ENCODE assay signal across 8 cellular contexts in the genomic region with DNA sequence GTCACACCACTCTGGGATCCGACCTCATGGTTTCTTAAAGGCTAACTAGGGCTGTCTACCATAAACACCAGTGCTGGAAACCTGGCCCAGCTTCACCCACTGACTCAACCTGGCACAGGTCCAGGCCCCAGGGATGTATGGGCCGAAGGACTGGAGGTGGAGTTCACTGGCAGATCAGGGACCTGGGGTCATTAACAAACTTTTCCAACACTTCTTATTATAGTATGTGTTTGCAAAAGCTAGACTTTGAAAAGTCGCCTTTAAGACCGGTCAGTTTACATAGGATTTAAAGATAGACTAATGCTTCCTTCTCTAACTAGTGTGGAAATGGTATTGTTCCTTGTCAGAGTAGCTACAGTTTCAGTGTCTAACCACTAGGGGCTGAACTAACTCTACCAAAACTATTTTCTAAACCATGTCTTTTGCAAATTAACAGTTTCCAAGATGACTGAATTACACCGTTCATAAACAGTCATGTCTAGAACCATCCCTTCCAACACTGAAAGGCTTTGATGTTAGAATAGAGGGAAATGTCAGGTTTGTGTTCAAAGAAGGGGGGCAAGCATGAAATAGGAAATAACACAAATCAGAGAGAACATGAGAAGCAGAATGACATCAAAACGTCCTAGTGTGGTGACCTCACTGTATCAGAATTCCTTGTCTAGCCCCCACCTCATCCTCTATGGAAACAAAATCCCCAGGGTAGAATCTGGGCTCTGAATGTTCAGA. TPM values are rescaled to one million over a fixed set of nuclear protein-coding genes. Genes with fewer than 3 reads are reported as not detected.
A peak's percentile ranks its signal among the peaks of the same experiment; 100 is the strongest.
DNase-seq lines count a peak whose midpoint lies in the region; ATAC-seq and TF ChIP-seq lines count a peak whose summit lies in the region.

No MANE protein-coding gene starts in this region.

- peak; percentile 75 for ATAC-seq in Panc1
- ATAC-seq in stimulated activated memory B cell treated with anti-CD40 and anti-IgM and Interleukin-4, amounts not matched to agents 10 μg/mL and 1 μg/mL and 100 μg/mL, for 72 hours: peak; percentile 54
- ATAC-seq in HG03135 (IDR thresholded peaks at IDR 0.05; ENCODE audit: unreplicated experiment): no peak

- H3K4me1 Mint-ChIP-seq in stimulated activated memory B cell treated with anti-CD40 and anti-IgM and Interleukin-4, amounts not matched to agents 10 μg/mL and 1 μg/mL and 100 μg/mL, for 72 hours: no peaks in the 10 kb centered on the region

- no peaks in the 10 kb centered on the region for H3K9me3 ChIP-seq in Panc1 (ENCODE audit: control insufficient read depth, insufficient read depth, low read depth, low read length)

- no TSS peak for BruUV-seq in Panc1 (replicated peaks; lab: Mats Ljungman, UMichigan)

- no peaks in the 10 kb centered on the region; the same call in 1 of the 2 replicates for H3K36me3 ChIP-seq in Panc1 (ENCODE audit: control insufficient read depth, insufficient read depth, low read length)

- POLR2A ChIA-PET in Panc1 (lab: Charles Lee): no interaction called here

- no peaks in the 10 kb centered on the region for H3K27me3 Mint-ChIP-seq in stimulated activated memory B cell treated with anti-CD40 and anti-IgM and Interleukin-4, amounts not matched to agents 10 μg/mL and 1 μg/mL and 100 μg/mL, for 72 hours

- H3K9me3 Mint-ChIP-seq in stimulated activated memory B cell treated with anti-CD40 and anti-IgM and Interleukin-4, amounts not matched to agents 10 μg/mL and 1 μg/mL and 100 μg/mL, for 72 hours: no peaks in the 10 kb centered on the region

- intact Hi-C loops in Panc1 (cut with micrococcal nuclease; ENCODE audit: unreplicated experiment): loop anchor here (5.0 kb wide), 3 partner anchors 79 to 319 kb away; a partner anchor contains a TSS

- no peak overlapping the region for H3K4me3 Mint-ChIP-seq in stimulated activated memory B cell treated with anti-CD40 and anti-IgM and Interleukin-4, amounts not matched to agents 10 μg/mL and 1 μg/mL and 100 μg/mL, for 72 hours

- H3K27ac ChIP-seq in Panc1 (ENCODE audit: low read length): no peak overlapping the region; the same call in 1 of the 2 replicates

- TF ChIP-seq CTCF in GM12875 (IDR thresholded peaks at IDR 0.05; ENCODE audit: borderline replicate concordance, insufficient read depth, low read depth, low read length) (peak; percentile 70), Panc1 (IDR thresholded peaks at IDR 0.05) (peak; percentile 89)

- peaks cover 7% of the 10 kb centered on the region; the same call in 1 of the 2 replicates for H3K4me1 ChIP-seq in Panc1 (ENCODE audit: control insufficient read depth, insufficient read depth, low read length)

- no peak overlapping the region for H3K4me3 ChIP-seq in GM12875 (ENCODE audit: low read depth, low read length)
- H3K4me3 ChIP-seq in Panc1 (ENCODE audit: low read depth in 2 of 2, low read length in 2 of 2): no peak overlapping the region

- CTCF ChIA-PET in Panc1 (lab: Charles Lee): interaction anchor here (0.5 to 1.0 kb wide), 8 partner anchors 40 to 434 kb away, joined by 3 to 6 read pairs (median 3); no protein-coding TSS in a partner anchor

- no peaks in the 10 kb centered on the region for H3K27me3 ChIP-seq in Panc1 (ENCODE audit: control insufficient read depth, insufficient read depth, low read length)

- peaks cover 28% of the 10 kb centered on the region for H3K36me3 Mint-ChIP-seq in stimulated activated memory B cell treated with anti-CD40 and anti-IgM and Interleukin-4, amounts not matched to agents 10 μg/mL and 1 μg/mL and 100 μg/mL, for 72 hours

- H3K27ac Mint-ChIP-seq in stimulated activated memory B cell treated with anti-CD40 and anti-IgM and Interleukin-4, amounts not matched to agents 10 μg/mL and 1 μg/mL and 100 μg/mL, for 72 hours: peak overlapping the region; percentile 40

- peak; percentile 72 for DNase-seq in Ammon's horn (ENCODE audit: low spot score)
- DNase-seq in HT-29 (ENCODE audit: low spot score): peak; percentile 91
- peak; percentile 75 for DNase-seq in Panc1 (ENCODE audit: low read depth, low spot score)
- peak; percentile 52 for DNase-seq in central memory CD4-positive, alpha-beta T cell
- peak; percentile 89 for DNase-seq in kidney tubule cell (ENCODE audit: low spot score)

- in situ Hi-C loops in Panc1 (cut with HindIII; ENCODE audit: low pct_unique_long_range_greater_than_20kb, low sequenced_read_pairs): no loop called here

RNA-seq across cellular contexts. Expression of a gene that starts 29.7 kb away (rescaled TPM):
- 18.3 and 20.0 TPM in 2 replicates for total RNA-seq in HT-29 (2014; rRNA removed; shearing (Covaris generic))
- total RNA-seq in Panc1 (2021; ENCODE audit: unreplicated experiment): 28.9 TPM
- 24.2 TPM for polyA plus RNA-seq in Panc1 (2012; ENCODE audit: insufficient read length)

RNA-seq across cellular contexts. Expression of a gene that starts 32.9 kb away (rescaled TPM):
- total RNA-seq in HT-29 (2014; rRNA removed; shearing (Covaris generic)): 2.7 and 3.0 TPM in 2 replicates
- total RNA-seq in Panc1 (2021; ENCODE audit: unreplicated experiment): 5.7 TPM
- polyA plus RNA-seq in Panc1 (2012; ENCODE audit: insufficient read length): 5.5 TPM
